Comparison of ENCODE assay signal across 25 cellular contexts in genomic region chr13:83121904-83122303, GRCh38.
DNase-seq lines count a peak whose midpoint lies in the region; ATAC-seq and TF ChIP-seq lines count a peak whose summit lies in the region.
"Had no signal": no experiment of that assay in that cellular context is flagged by ENCODE, and none has a peak within 500 bp of the region (broad histone marks: within the 10 kb centered on the region; RNA-seq: fewer than 3 reads in every experiment).

No MANE protein-coding gene starts in this region.

- H3K9me2 ChIP-seq in MM.1S (replicated peaks; ENCODE audit: insufficient read depth, low read length) = no peaks in the 10 kb centered on the region

- H3K4me3 ChIP-seq in smooth muscle cell (no peak overlapping the region), heart left ventricle (no peak overlapping the region), MM.1S (ENCODE audit: low read length) (no peak overlapping the region)
- H3K4me3 ChIP-seq: Peyer's patch, thoracic aorta, uterus had no signal

- ATAC-seq in heart left ventricle = no peak
- ATAC-seq: esophagus mucosa; left ventricle myocardium superior; naive thymus-derived CD4-positive, alpha-beta T cell had no signal

- H3K9ac ChIP-seq in smooth muscle cell (ENCODE audit: low read depth) = no peak overlapping the region
- no peak overlapping the region for H3K9ac ChIP-seq in MM.1S (ENCODE audit: low read length)

- intact Hi-C loops in heart left ventricle (cut with DNase I) = no loop called here

- H2AFZ ChIP-seq in smooth muscle cell (ENCODE audit: low read depth) (peak overlapping the region; percentile 35), MM.1S (ENCODE audit: low read length) (no peak overlapping the region)

- TF ChIP-seq POLR2A in heart left ventricle (IDR thresholded peaks at IDR 0.05) = no peak

- H3K27me3 ChIP-seq in smooth muscle cell (ENCODE audit: low read depth) (no peaks in the 10 kb centered on the region), heart left ventricle (no peaks in the 10 kb centered on the region), MM.1S (replicated peaks; ENCODE audit: insufficient read depth, low read length) (no peaks in the 10 kb centered on the region)
- H3K27me3 ChIP-seq: Peyer's patch, uterus had no signal

- H3K4me2 ChIP-seq in smooth muscle cell (no peak overlapping the region), MM.1S (ENCODE audit: low read depth, low read length) (no peak overlapping the region)

- no peaks in the 10 kb centered on the region for H3K79me2 ChIP-seq in smooth muscle cell (ENCODE audit: low read depth)
- H3K79me2 ChIP-seq in MM.1S (ENCODE audit: low read length) = no peaks in the 10 kb centered on the region

- H3F3A ChIP-seq in smooth muscle cell (ENCODE audit: low read depth) (no peaks in the 10 kb centered on the region), MM.1S (ENCODE audit: insufficient read depth, low read length) (no peaks in the 10 kb centered on the region)

- H3K9me3 ChIP-seq in smooth muscle cell (replicated peaks; ENCODE audit: low read depth) (no peaks in the 10 kb centered on the region), heart left ventricle (no peaks in the 10 kb centered on the region), MM.1S (replicated peaks; ENCODE audit: insufficient read depth, low read length) (no peaks in the 10 kb centered on the region)
- H3K9me3 ChIP-seq: thoracic aorta, uterus had no signal

- no peaks in the 10 kb centered on the region for H3K36me3 ChIP-seq in smooth muscle cell (ENCODE audit: low read depth)
- H3K36me3 ChIP-seq in heart left ventricle = no peaks in the 10 kb centered on the region
- H3K36me3 ChIP-seq in MM.1S (replicated peaks; ENCODE audit: insufficient read depth, low read length) = no peaks in the 10 kb centered on the region
- H3K36me3 ChIP-seq: Peyer's patch, thoracic aorta, uterus had no signal

- TF ChIP-seq CTCF in smooth muscle cell (IDR thresholded peaks at IDR 0.05; ENCODE audit: borderline replicate concordance, insufficient read depth, poor library complexity, severe bottlenecking) (no peak), heart left ventricle (IDR thresholded peaks at IDR 0.05) (no peak), MM.1S (IDR thresholded peaks at IDR 0.05; ENCODE audit: low read length) (no peak)

- H3K27ac ChIP-seq in smooth muscle cell (ENCODE audit: low read depth) (no peak overlapping the region), heart left ventricle (no peak overlapping the region), MM.1S (ENCODE audit: low read length) (no peak overlapping the region)
- H3K27ac ChIP-seq: Peyer's patch, thoracic aorta, uterus had no signal

- H3K4me1 ChIP-seq in smooth muscle cell (ENCODE audit: low read depth) (no peaks in the 10 kb centered on the region), heart left ventricle (no peaks in the 10 kb centered on the region), MM.1S (ENCODE audit: low read length) (no peaks in the 10 kb centered on the region)
- H3K4me1 ChIP-seq: Peyer's patch, uterus had no signal

- no peaks in the 10 kb centered on the region for H4K20me1 ChIP-seq in smooth muscle cell (ENCODE audit: low read depth)
- no peaks in the 10 kb centered on the region for H4K20me1 ChIP-seq in MM.1S (ENCODE audit: insufficient read depth, low read length)

- peak; percentile 3 for DNase-seq in NCI-H345 (lab: John Stamatoyannopoulos, UW)
- no peak for DNase-seq in NCI-H345 treated with DMSO at 0.1 percent for 48 hours (lab: John Stamatoyannopoulos, UW; ENCODE audit: unreplicated experiment)
- peak; percentile 80 for DNase-seq in NCI-H526 treated with DMSO at 0.1 percent for 48 hours (lab: John Stamatoyannopoulos, UW)
- peak; percentile 6 for DNase-seq in fibroblast of gingiva (ENCODE audit: low read depth)
- no peak for DNase-seq in smooth muscle cell (lab: John Stamatoyannopoulos, UW; ENCODE audit: unreplicated experiment)
- no peak for DNase-seq in heart left ventricle
- no peak for DNase-seq in MM.1S
- DNase-seq in activated effector memory CD4-positive, alpha-beta T cell treated with anti-CD3 and anti-CD28 coated beads, Interleukin-2, amount 50 U/mL, for 16 hours = no peak
- DNase-seq: 8988T; activated CD4-positive, alpha-beta memory T cell treated with anti-CD3 and anti-CD28 coated beads, Interleukin-2, amount 10 ng/mL, durations not matched to agents 7 days and 5 days; activated CD4-positive, CD25-positive, alpha-beta regulatory T cell treated with anti-CD3 and anti-CD28 coated beads, Interleukin-2, amount 50 U/mL, for 72 hours; activated naive CD8-positive, alpha-beta T cell treated with anti-CD3 and anti-CD28 coated beads for 36 hours; aorta; caudate nucleus; CD4-positive, alpha-beta T cell; cortex of kidney; DMS53; HCEC 1CT; left ventricle myocardium superior; naive thymus-derived CD4-positive, alpha-beta T cell; NCI-H2029 treated with DMSO at 0.1 percent for 48 hours; Peyer's patch; uterus had no signal

- WGBS in smooth muscle cell (ENCODE audit: low lambda C conversion rate) = 55% methylated on average over 4 of the region's 4 CpGs
- 44 to 62% (median 47%) methylated on average over 4 of the region's 4 CpGs for WGBS in heart left ventricle, 4 donors

Comparison
In these comparisons a context has a peak if more than half of its experiments do, and no peak if none do; other contexts are left out.
1. DNase-seq: peak in NCI-H345 (single experiment), NCI-H526 treated with DMSO at 0.1 percent for 48 hours (single experiment) and fibroblast of gingiva (single experiment); none in NCI-H345 treated with DMSO at 0.1 percent for 48 hours (single experiment), smooth muscle cell (single experiment), heart left ventricle (0 of 5), MM.1S (single experiment) and activated effector memory CD4-positive, alpha-beta T cell treated with anti-CD3 and anti-CD28 coated beads, Interleukin-2, amount 50 U/mL, for 16 hours (single experiment).